Comparison of ENCODE assay signal across 19 cellular contexts in the genomic region with DNA sequence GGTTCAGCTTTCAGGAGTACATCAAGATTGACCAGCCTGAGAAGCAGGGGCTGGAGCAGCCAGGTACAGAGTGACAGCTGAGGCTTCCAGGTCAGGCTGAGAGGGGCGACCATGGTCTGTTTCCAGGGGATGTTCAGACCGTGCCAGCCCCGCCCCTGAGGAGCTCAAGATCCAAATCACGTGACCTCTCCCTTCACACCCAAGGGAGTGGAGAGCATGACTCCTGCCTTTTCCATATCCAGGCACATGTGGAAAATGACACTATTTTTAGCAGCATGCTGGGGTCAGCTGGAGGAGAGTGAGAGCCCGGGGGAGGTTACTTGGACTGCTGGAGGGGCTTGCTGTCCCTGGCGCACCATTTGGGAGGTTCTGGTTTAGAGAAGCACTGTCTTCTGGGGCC.
DNase-seq lines count a peak whose midpoint lies in the region; ATAC-seq and TF ChIP-seq lines count a peak whose summit lies in the region.
"Had no signal": no experiment of that assay in that cellular context is flagged by ENCODE, and none has a peak within 500 bp of the region (broad histone marks: within the 10 kb centered on the region; RNA-seq: fewer than 3 reads in every experiment).

No MANE protein-coding gene starts in this region.

- no peak for ATAC-seq in stimulated activated naive CD8-positive, alpha-beta T cell treated with anti-CD3 and anti-CD28 coated beads, Interleukin-15, amount 100 ng/mL, for 72 hours
- ATAC-seq in stimulated activated naive CD8-positive, alpha-beta T cell treated with anti-CD3 and anti-CD28 coated beads, Interleukin-15, Interleukin-2, amounts not matched to agents 100 U/mL and 50 U/mL, for 24 hours, result no peak
- ATAC-seq in mucosa of descending colon (peak; percentile 7), GM18519 (IDR thresholded peaks at IDR 0.05; ENCODE audit: low FRiP score, unreplicated experiment) (no peak), HG03460 (IDR thresholded peaks at IDR 0.05; ENCODE audit: unreplicated experiment) (no peak), GM21786 (IDR thresholded peaks at IDR 0.05; ENCODE audit: unreplicated experiment) (no peak)
- ATAC-seq: HCT116, left lobe of liver had no signal

- H3K4me3 Mint-ChIP-seq in stimulated activated naive CD8-positive, alpha-beta T cell treated with anti-CD3 and anti-CD28 coated beads, Interleukin-15, amount 100 ng/mL, for 72 hours, result peak overlapping the region; percentile 18 to 86
- peak overlapping the region; percentile 55 for H3K4me3 Mint-ChIP-seq in activated T-helper 2 cell treated with anti-CD3 and anti-CD28 coated beads, Interferon-gamma antibody, Interleukin-2, Interleukin-4, amounts not matched to agents 10 μg/mL and 5 μg/mL and 100 μg/mL, durations not matched to agents 14 hours and 24 hours and 36 hours (ENCODE audit: low read depth)
- H3K4me3 Mint-ChIP-seq: endodermal cell had no signal

- H3K27me3 Mint-ChIP-seq in stimulated activated naive CD8-positive, alpha-beta T cell treated with anti-CD3 and anti-CD28 coated beads, Interleukin-15, amount 100 ng/mL, for 72 hours, result no peaks in the 10 kb centered on the region
- peaks cover 1% of the 10 kb centered on the region for H3K27me3 Mint-ChIP-seq in activated T-helper 2 cell treated with anti-CD3 and anti-CD28 coated beads, Interferon-gamma antibody, Interleukin-2, Interleukin-4, amounts not matched to agents 10 μg/mL and 5 μg/mL and 100 μg/mL, durations not matched to agents 14 hours and 24 hours and 36 hours (ENCODE audit: low read depth)

- H3K4me1 ChIP-seq in mucosa of descending colon (ENCODE audit: low read depth), result no peaks in the 10 kb centered on the region
- H3K4me1 ChIP-seq: prostate gland had no signal

- no peak overlapping the region for H3K4me3 ChIP-seq in mucosa of descending colon
- H3K4me3 ChIP-seq: prostate gland had no signal

- no peaks in the 10 kb centered on the region for H3K9me3 Mint-ChIP-seq in stimulated activated naive CD8-positive, alpha-beta T cell treated with anti-CD3 and anti-CD28 coated beads, Interleukin-15, amount 100 ng/mL, for 72 hours
- H3K9me3 Mint-ChIP-seq in activated T-helper 2 cell treated with anti-CD3 and anti-CD28 coated beads, Interferon-gamma antibody, Interleukin-2, Interleukin-4, amounts not matched to agents 10 μg/mL and 5 μg/mL and 100 μg/mL, durations not matched to agents 14 hours and 24 hours and 36 hours, result no peaks in the 10 kb centered on the region
- H3K9me3 Mint-ChIP-seq: endodermal cell had no signal

- TF ChIP-seq CTCF in mucosa of descending colon (IDR thresholded peaks at IDR 0.05), result no peak

- no peak overlapping the region for H3K27ac Mint-ChIP-seq in stimulated activated naive CD8-positive, alpha-beta T cell treated with anti-CD3 and anti-CD28 coated beads, Interleukin-15, amount 100 ng/mL, for 72 hours
- peak overlapping the region; percentile 92 for H3K27ac Mint-ChIP-seq in activated T-helper 2 cell treated with anti-CD3 and anti-CD28 coated beads, Interferon-gamma antibody, Interleukin-2, Interleukin-4, amounts not matched to agents 10 μg/mL and 5 μg/mL and 100 μg/mL, durations not matched to agents 14 hours and 24 hours and 36 hours
- H3K27ac Mint-ChIP-seq: endodermal cell had no signal

- no peak for DNase-seq in stimulated activated naive CD8-positive, alpha-beta T cell treated with anti-CD3 and anti-CD28 coated beads, Interleukin-15, amount 100 ng/mL, for 72 hours
- no peak for DNase-seq in stimulated activated naive CD8-positive, alpha-beta T cell treated with anti-CD3 and anti-CD28 coated beads, Interleukin-15, Interleukin-2, amounts not matched to agents 100 U/mL and 50 U/mL, for 24 hours
- DNase-seq in activated T-helper 2 cell treated with anti-CD3 and anti-CD28 coated beads, Interferon-gamma antibody, Interleukin-2, Interleukin-4, amounts not matched to agents 10 μg/mL and 5 μg/mL and 100 μg/mL, durations not matched to agents 14 hours and 24 hours and 36 hours (ENCODE audit: low spot score), result no peak
- DNase-seq in mucosa of descending colon (peak in 1 of 3 donors; percentile 21), SHP77 (lab: John Stamatoyannopoulos, UW) (no peak)
- DNase-seq: activated CD4-positive, alpha-beta T cell treated with anti-CD3 and anti-CD28 coated beads for 48 hours; activated T-cell treated with anti-CD3 and anti-CD28 coated beads, Interleukin-2, amount 50 U/mL, for 1 hour; AML-193; amygdala; DMS153; endodermal cell; NCI-H1417; SHP77 treated with DMSO at 0.1 percent for 48 hours had no signal

- H3K4me1 Mint-ChIP-seq in stimulated activated naive CD8-positive, alpha-beta T cell treated with anti-CD3 and anti-CD28 coated beads, Interleukin-15, amount 100 ng/mL, for 72 hours, result peaks cover 31% of the 10 kb centered on the region
- H3K4me1 Mint-ChIP-seq in activated T-helper 2 cell treated with anti-CD3 and anti-CD28 coated beads, Interferon-gamma antibody, Interleukin-2, Interleukin-4, amounts not matched to agents 10 μg/mL and 5 μg/mL and 100 μg/mL, durations not matched to agents 14 hours and 24 hours and 36 hours (ENCODE audit: low read depth), result peaks cover 46% of the 10 kb centered on the region
- H3K4me1 Mint-ChIP-seq: endodermal cell had no signal

- intact Hi-C loops in activated T-helper 2 cell treated with anti-CD3 and anti-CD28 coated beads, Interferon-gamma antibody, Interleukin-2, Interleukin-4, amounts not matched to agents 10 μg/mL and 5 μg/mL and 100 μg/mL, durations not matched to agents 14 hours and 24 hours and 36 hours (cut with micrococcal nuclease), result no loop called here
- intact Hi-C loops in mucosa of descending colon (cut with DNase I, micrococcal nuclease), result no loop called here

- no peaks in the 10 kb centered on the region for H3K9me3 ChIP-seq in mucosa of descending colon
- H3K9me3 ChIP-seq: prostate gland had no signal

- peaks cover 27% of the 10 kb centered on the region for H3K36me3 Mint-ChIP-seq in activated T-helper 2 cell treated with anti-CD3 and anti-CD28 coated beads, Interferon-gamma antibody, Interleukin-2, Interleukin-4, amounts not matched to agents 10 μg/mL and 5 μg/mL and 100 μg/mL, durations not matched to agents 14 hours and 24 hours and 36 hours (ENCODE audit: low read depth)

- H3K36me3 ChIP-seq in mucosa of descending colon (ENCODE audit: low read depth), result no peaks in the 10 kb centered on the region
- H3K36me3 ChIP-seq: prostate gland had no signal
